ENCODE assay signal across 8 cellular contexts in genomic region chr15:31346367-31347066, GRCh38. TPM values are rescaled to one million over a fixed set of nuclear protein-coding genes. Genes with fewer than 3 reads are reported as not detected.
A peak's percentile ranks its signal among the peaks of the same experiment; 100 is the strongest.
DNase-seq lines count a peak whose midpoint lies in the region; ATAC-seq, FAIRE-seq and TF ChIP-seq lines count a peak whose summit lies in the region.

No MANE protein-coding gene starts in this region.

- no peak overlapping the region; the same call in 1 of the 2 replicates for H3K18ac ChIP-seq in H1 (ENCODE audit: extremely low read depth, low read length)

- H4K91ac ChIP-seq in H1 (replicated peaks; ENCODE audit: insufficient read length, low read length): no peak overlapping the region

- no peak overlapping the region for H2BK120ac ChIP-seq in H1 (replicated peaks; ENCODE audit: low read depth, low read length)

- no peak overlapping the region for H2AFZ ChIP-seq in H1 (ENCODE audit: low read length)

- no peaks in the 10 kb centered on the region for H3K36me3 ChIP-seq in H1 (ENCODE audit: control insufficient read depth in 2 of 4, insufficient read depth in 4 of 4, low read length in 3 of 4)
- no peaks in the 10 kb centered on the region; the same call in none of the 2 replicates for H3K36me3 ChIP-seq in BE2C

- H4K20me1 ChIP-seq in H1 (replicated peaks in 1 of 2; ENCODE audit: control insufficient read depth in 1 of 2, insufficient read depth in 2 of 2, low read length in 2 of 2): peaks cover 23 to 44% of the 10 kb centered on the region in 2 experiments

- H3K9ac ChIP-seq in H1 (replicated peaks in 1 of 4; ENCODE audit: extremely low read depth in 1 of 4, low read depth in 3 of 4, low read length in 3 of 4): no peak overlapping the region

- TF ChIP-seq RAD21 in H1 (IDR thresholded peaks at IDR 0.05 in 1 of 2, conservative IDR thresholded peaks at IDR 0.05 in 1 of 2; ENCODE audit: low read depth in 2 of 2, low read length in 2 of 2): no peak

- H3K4me1 ChIP-seq in H1 (replicated peaks in 1 of 4; ENCODE audit: control insufficient read depth in 3 of 4, insufficient read depth in 4 of 4, low read length in 3 of 4): peaks cover 0 to 18% (median 3%) of the 10 kb centered on the region in 4 experiments; a peak in 5 of 7 replicates
- H3K4me1 ChIP-seq in BE2C: peaks cover 23% of the 10 kb centered on the region

- DNase-seq in stimulated activated CD4-positive, alpha-beta T cell treated with anti-CD3 and anti-CD28 coated beads, Interleukin-4, amount 100 ng/mL, for 24 hours: peak; percentile 41
- no peak for DNase-seq in stimulated activated CD4-positive, alpha-beta T cell treated with anti-CD3 and anti-CD28 coated beads, Interleukin-4, amount 100 ng/mL, for 4 hours
- DNase-seq in H1 (ENCODE audit: low read depth in 1 of 2, low spot score in 2 of 2) (no peak), HUDEP-2 (lab: John Stamatoyannopoulos, UW; ENCODE audit: unreplicated experiment in 76 of 76) (no peak), BE2C (no peak), HuH-7.5 (ENCODE audit: low spot score) (no peak), HCEC 1CT (no peak)

- H3K27me3 ChIP-seq in H1 (replicated peaks in 1 of 4; ENCODE audit: control insufficient read depth in 3 of 4, extremely low read depth in 1 of 4, insufficient read depth in 3 of 4, low read length in 3 of 4) (no peaks in the 10 kb centered on the region), BE2C (no peaks in the 10 kb centered on the region)

- H3K14ac ChIP-seq in H1 (ENCODE audit: insufficient read length): no peak overlapping the region

- no peak overlapping the region for H3K27ac ChIP-seq in H1 (ENCODE audit: low read depth, low read length)

- no peak overlapping the region for H3K4me3 ChIP-seq in H1 (ENCODE audit: extremely low read depth in 1 of 4, insufficient read depth in 2 of 4, low read depth in 3 of 4, low read length in 4 of 4)
- H3K4me3 ChIP-seq in BE2C (ENCODE audit: low read depth, low read length): no peak overlapping the region

- peaks cover 0 to 50% of the 10 kb centered on the region in 2 experiments; a peak in 3 of 4 replicates for H3K79me2 ChIP-seq in H1 (ENCODE audit: control insufficient read depth in 1 of 2, insufficient read depth in 2 of 2, low read length in 2 of 2)

- no peaks in the 10 kb centered on the region for H3K9me3 ChIP-seq in H1 (ENCODE audit: insufficient read depth in 2 of 2, low read depth in 1 of 2, low read length in 1 of 2)
- H3K9me3 ChIP-seq in BE2C: no peaks in the 10 kb centered on the region

- no peak overlapping the region for H2BK12ac ChIP-seq in H1 (ENCODE audit: low read depth, low read length)

- FAIRE-seq in H1 (lab: Jason Lieb, UNC): no peak

- peaks cover 35% of the 10 kb centered on the region for H3K79me1 ChIP-seq in H1 (ENCODE audit: low read depth, low read length)

- no peak overlapping the region for H3K23ac ChIP-seq in H1 (ENCODE audit: insufficient read length)

- no peak overlapping the region for H3K56ac ChIP-seq in H1 (replicated peaks; ENCODE audit: insufficient read length, low read depth, low read length)

- no peak overlapping the region for H4K8ac ChIP-seq in H1 (ENCODE audit: extremely low read depth, insufficient read depth, low read length)

- TF ChIP-seq CTCF in H1 (IDR thresholded peaks at IDR 0.05; ENCODE audit: control extremely low read depth in 1 of 3, insufficient read depth in 1 of 3, low read depth in 1 of 3, low read length in 3 of 3) (no peak), BE2C (IDR thresholded peaks at IDR 0.05; ENCODE audit: low read depth, low read length) (no peak)

- no peaks in the 10 kb centered on the region for H3K23me2 ChIP-seq in H1 (ENCODE audit: low read depth, low read length)

- 0 out of 2 replicates have a peak overlapping the region, but pooled peaks have one; percentile 35 for H2BK5ac ChIP-seq in H1 (ENCODE audit: low read depth, low read length)

- ATAC-seq in HG03280 (IDR thresholded peaks at IDR 0.05; ENCODE audit: unreplicated experiment): peak; percentile 41

- H3K4ac ChIP-seq in H1 (replicated peaks; ENCODE audit: insufficient read length, low read depth, low read length): no peak overlapping the region

- H2AK5ac ChIP-seq in H1 (ENCODE audit: low read depth, low read length): no peak overlapping the region

- H3K4me2 ChIP-seq in H1 (ENCODE audit: insufficient read depth in 1 of 2, low read depth in 2 of 2, low read length in 2 of 2): no peak overlapping the region

- no peak for TF ChIP-seq POLR2A in H1 (IDR thresholded peaks at IDR 0.05; ENCODE audit: control extremely low read depth in 1 of 2, low read depth in 2 of 2, low read length in 2 of 2)

- no peak overlapping the region for H4K5ac ChIP-seq in H1 (ENCODE audit: insufficient read length, low read depth, low read length)

- 0 out of 2 replicates have a peak overlapping the region, but pooled peaks have one; percentile 21 for H2BK20ac ChIP-seq in H1 (ENCODE audit: low read length)

- 81% methylated on average over 13 of the region's 14 CpGs; no CpG with 5 or more reads in 1 of the 2 experiments for WGBS in H1 (ENCODE audit: extremely low coverage in 1 of 2, insufficient coverage in 1 of 2, insufficient read length in 1 of 2, insufficient replicate concordance in 2 of 2, low coverage in 1 of 2, low lambda C conversion rate in 2 of 2, missing lambda C conversion rate in 1 of 2), 2 experiments

- CTCF ChIA-PET in H1 (lab: Charles Lee; ENCODE audit: partially characterized antibody): interaction anchor here (0.6 to 2.2 kb wide), 8 partner anchors 8 to 146 kb away, joined by 3 to 9 read pairs (median 3); no protein-coding TSS in a partner anchor

- POLR2A ChIA-PET in H1 (lab: Charles Lee; ENCODE audit: partially characterized antibody): no interaction called here

- no peak overlapping the region for H2BK15ac ChIP-seq in H1 (ENCODE audit: low read length)

- TF ChIP-seq EP300 in H1 (IDR thresholded peaks at IDR 0.05; ENCODE audit: borderline replicate concordance in 1 of 2, low read depth in 2 of 2, low read length in 2 of 2): no peak

TF ChIP-seq in H1, 55 proteins besides CTCF, POLR2A, EP300 and RAD21:
- no peak for TF ChIP-seq JUN (IDR thresholded peaks at IDR 0.05; ENCODE audit: low read depth, low read length)

RNA-seq across cellular contexts. Expression of gene KLF13, which starts 19.9 kb away (rescaled TPM):
- total RNA-seq in H1 (2021; fragmentation: NEBNext Ultra II Directional; extraction: Animal tissue kit (Norgen Biotek cat#: 25700)): 32.4 and 33.4 TPM in 2 replicates
- polyA plus RNA-seq in H1 (2011; rRNA removed): 15.7 and 18.3 TPM in 2 replicates
- 16.2 TPM for polyA plus RNA-seq in H1 (2011; cell fraction: cytosol; rRNA removed)
- 17.3 TPM for polyA plus RNA-seq in H1 (2011; cell fraction: nucleus; rRNA removed)
- polyA plus RNA-seq in H1 (2012, experiment 1 of 2): 21.5 to 39.3 TPM (median 24.4 TPM) in 4 replicates
- polyA plus RNA-seq in H1 (2012, experiment 2 of 2): 13.0 TPM
- polyA plus RNA-seq in H1 (2013, experiment 1 of 2): 34.5 TPM
- 37.8 TPM for polyA plus RNA-seq in H1 (2013, experiment 2 of 2)
- polyA minus RNA-seq in H1 (2011; rRNA and poly(A)+ RNA removed): 15.4 and 21.4 TPM in 2 replicates
- 21.7 TPM for polyA minus RNA-seq in H1 (2011; cell fraction: cytosol; rRNA and poly(A)+ RNA removed)
- 10.9 TPM for polyA minus RNA-seq in H1 (2011; cell fraction: nucleus; rRNA and poly(A)+ RNA removed)
- polyA plus RNA-seq in BE2C (2012; ENCODE audit: insufficient read depth, insufficient read length, low read depth): 88.9 TPM
